8 cellular contexts compared by ENCODE assay signal in the genomic region with DNA sequence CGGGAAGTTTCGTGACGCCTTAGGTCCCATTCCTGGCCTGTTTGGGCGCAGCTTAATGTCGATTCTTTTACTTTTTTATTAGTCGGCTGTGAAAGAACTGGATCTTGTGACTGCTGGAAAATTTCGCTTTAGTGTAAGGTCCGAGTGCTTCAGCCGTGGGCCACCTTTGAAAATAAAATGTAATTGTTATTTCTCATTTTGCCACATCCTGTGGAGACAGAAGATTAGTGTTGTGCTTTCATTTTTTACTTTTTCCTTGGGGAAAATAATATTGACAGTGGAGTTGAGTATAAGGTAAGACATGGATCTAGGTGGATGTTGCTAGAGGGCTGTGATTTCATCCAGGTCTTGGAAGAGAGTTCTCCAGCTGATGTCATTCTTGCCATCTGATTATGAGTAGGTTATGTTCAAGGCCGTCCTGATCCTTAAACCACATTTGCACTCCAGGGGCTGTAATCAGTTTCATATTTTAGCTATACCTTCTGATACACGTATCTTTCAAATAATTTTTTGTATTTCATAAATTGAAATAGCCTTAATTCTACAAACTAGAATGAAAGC. TPM values are rescaled to one million over a fixed set of nuclear protein-coding genes. Genes with fewer than 3 reads are reported as not detected.
DNase-seq lines count a peak whose midpoint lies in the region; ATAC-seq, FAIRE-seq and TF ChIP-seq lines count a peak whose summit lies in the region.

No MANE protein-coding gene starts in this region.

- TF ChIP-seq CTCF in DOHH2 (IDR thresholded peaks at IDR 0.05; ENCODE audit: low read depth, low read length, poor library complexity, severe bottlenecking) = no peak
- TF ChIP-seq CTCF in endothelial cell (IDR thresholded peaks at IDR 0.05; ENCODE audit: unreplicated experiment) = no peak
- TF ChIP-seq CTCF in nephron progenitor cell (IDR thresholded peaks at IDR 0.05) = no peak

- H3K9me2 ChIP-seq in DOHH2 (replicated peaks; ENCODE audit: control insufficient read depth, low read length) = no peaks in the 10 kb centered on the region

- peaks cover 14% of the 10 kb centered on the region for H3K4me1 Mint-ChIP-seq in endothelial cell (ENCODE audit: unreplicated experiment)
- H3K4me1 Mint-ChIP-seq in nephron progenitor cell = peaks cover 30% of the 10 kb centered on the region

- H3K4me2 ChIP-seq in DOHH2 (ENCODE audit: low read length) = peak overlapping the region; percentile 62

- H3F3A ChIP-seq in DOHH2 (ENCODE audit: control insufficient read depth, insufficient read depth) = no peaks in the 10 kb centered on the region

- H3K4me3 ChIP-seq in DOHH2 (ENCODE audit: low read length) = peak overlapping the region; percentile 90

- H3K27me3 Mint-ChIP-seq in endothelial cell (ENCODE audit: unreplicated experiment) = peaks cover 2% of the 10 kb centered on the region
- H3K27me3 Mint-ChIP-seq in nephron progenitor cell (ENCODE audit: low read depth, poor library complexity) = peaks cover 20% of the 10 kb centered on the region

- H3K36me3 Mint-ChIP-seq in endothelial cell (ENCODE audit: low read depth, unreplicated experiment) = no peaks in the 10 kb centered on the region
- peaks cover 7% of the 10 kb centered on the region for H3K36me3 Mint-ChIP-seq in nephron progenitor cell (ENCODE audit: low read depth)

- peaks cover 2% of the 10 kb centered on the region; the same call in 1 of the 2 replicates for H3K9me3 ChIP-seq in DOHH2 (ENCODE audit: control insufficient read depth, insufficient read depth, low read length)

- no peaks in the 10 kb centered on the region for H3K27me3 ChIP-seq in DOHH2 (ENCODE audit: control insufficient read depth, low read length)

- ATAC-seq in left lobe of liver = no peak
- ATAC-seq in GM18505 (IDR thresholded peaks at IDR 0.05; ENCODE audit: unreplicated experiment) = no peak
- no peak for ATAC-seq in HG03097 (IDR thresholded peaks at IDR 0.05; ENCODE audit: low FRiP score, unreplicated experiment)

- TF ChIP-seq POLR2A in GM18505 (IDR thresholded peaks at IDR 0.05; ENCODE audit: borderline replicate concordance, extremely low read depth, insufficient read depth, insufficient read length) = no peak

- peak overlapping the region; percentile 99 for H3K4me3 Mint-ChIP-seq in endothelial cell (ENCODE audit: unreplicated experiment)
- H3K4me3 Mint-ChIP-seq in nephron progenitor cell = peak overlapping the region; percentile 97

- peaks cover 58% of the 10 kb centered on the region for H3K79me2 ChIP-seq in DOHH2 (ENCODE audit: control insufficient read depth, low read length)

- peak overlapping the region; percentile 10; the same call in 1 of the 2 replicates for H3K27ac ChIP-seq in DOHH2 (ENCODE audit: low read depth, low read length)

- peaks cover 19% of the 10 kb centered on the region for H3K36me3 ChIP-seq in DOHH2 (ENCODE audit: control insufficient read depth, low read length)

- H3K27ac Mint-ChIP-seq in endothelial cell (ENCODE audit: unreplicated experiment) (peak overlapping the region; percentile 32), nephron progenitor cell (peak overlapping the region; percentile 68)

- DNase-seq in RCC 7860 (ENCODE audit: low spot score) (peak; percentile 10), endothelial cell (ENCODE audit: low spot score) (no peak), nephron progenitor cell (no peak), left lobe of liver (ENCODE audit: low spot score) (no peak), HuH-7 (ENCODE audit: low spot score) (no peak)

- H4K20me1 ChIP-seq in DOHH2 (ENCODE audit: control insufficient read depth, insufficient read depth, low read depth, low read length) = peaks cover 3% of the 10 kb centered on the region; the same call in 1 of the 2 replicates

- H3K9me3 Mint-ChIP-seq in endothelial cell (ENCODE audit: unreplicated experiment) (no peaks in the 10 kb centered on the region), nephron progenitor cell (no peaks in the 10 kb centered on the region)

- FAIRE-seq in RCC 7860 (lab: Jason Lieb, UNC) = peak; percentile 44

- H3K4me1 ChIP-seq in DOHH2 (ENCODE audit: control insufficient read depth, low read length) = peaks cover 12% of the 10 kb centered on the region

RNA-seq across cellular contexts. Expression of a gene that starts 0.9 kb away (rescaled TPM):
- 112 TPM for total RNA-seq in endothelial cell (ENCODE audit: unreplicated experiment)
- 51.3 TPM for total RNA-seq in left lobe of liver
